ENCODE assay signal across 8 cellular contexts in genomic region chr3:101780661-101781060, GRCh38. TPM values are rescaled to one million over a fixed set of nuclear protein-coding genes. Genes with fewer than 3 reads are reported as not detected.
DNase-seq lines count a peak whose midpoint lies in the region; ATAC-seq and TF ChIP-seq lines count a peak whose summit lies in the region.

No MANE protein-coding gene starts in this region.

- DNase-seq in AG08396 (ENCODE audit: low spot score), result peak; percentile 72
- DNase-seq in HFF-Myc (ENCODE audit: extremely low read depth, low read depth), result no peak
- peak; percentile 40 for DNase-seq in amniotic stem cell (lab: John Stamatoyannopoulos, UW)
- no peak for DNase-seq in occipital lobe (lab: John Stamatoyannopoulos, UW)
- no peak for DNase-seq in NCI-H1436 (lab: John Stamatoyannopoulos, UW)
- DNase-seq in T-helper 9 cell, result no peak

- H3K27me3 ChIP-seq in layer of hippocampus (ENCODE audit: control insufficient read depth, insufficient read depth, low read length), result no peaks in the 10 kb centered on the region

- no peak for TF ChIP-seq CTCF in HFF-Myc (IDR thresholded peaks at IDR 0.05; ENCODE audit: low read depth, low read length, missing control alignments)

- ATAC-seq in HG03442 (IDR thresholded peaks at IDR 0.05; ENCODE audit: unreplicated experiment), result no peak

- H3K27ac ChIP-seq in layer of hippocampus (ENCODE audit: low read depth, low read length), result peak overlapping the region; percentile 92

- peak overlapping the region; percentile 64 for H3K4me3 ChIP-seq in HFF-Myc (replicated peaks; ENCODE audit: low read depth, low read length)

RNA-seq across cellular contexts. Expression of gene NXPE3, which starts 1.6 kb away (rescaled TPM):
- 21.1 TPM for total RNA-seq in occipital lobe

RNA-seq across cellular contexts. Expression of gene CEP97, which starts 56.2 kb away (rescaled TPM):
- 69.6 TPM for total RNA-seq in occipital lobe

Comparison
In these comparisons a context has a peak if more than half of its experiments do, and no peak if none do; other contexts are left out.
1. DNase-seq: peak in AG08396 (single experiment) and amniotic stem cell (single experiment); none in HFF-Myc (single experiment), occipital lobe (single experiment), NCI-H1436 (single experiment) and T-helper 9 cell (single experiment).